In genomic region chr1:27180037-27180436, GRCh38 we compare ENCODE assay signal across 5 cellular contexts.
"Had no signal": no experiment of that assay in that cellular context is flagged by ENCODE, and none has a peak within 500 bp of the region (broad histone marks: within the 10 kb centered on the region; RNA-seq: fewer than 3 reads in every experiment).

No MANE protein-coding gene starts in this region.

- H3K4me1 ChIP-seq: HAP-1 had no signal

- H3K36me3 ChIP-seq: HAP-1 had no signal

- DNase-seq: GOT3, H7, IMR-90 had no signal

- H3K4me3 ChIP-seq: GM23248, HAP-1 had no signal

- H2AFZ ChIP-seq: GM23248 had no signal

- H3K9ac ChIP-seq: GM23248 had no signal

- H3K27ac ChIP-seq: GM23248 had no signal
